ENCODE assay signal across 9 cellular contexts in genomic region chr19:46784262-46785053, GRCh38. TPM values are rescaled to one million over a fixed set of nuclear protein-coding genes. Genes with fewer than 3 reads are reported as not detected.
DNase-seq lines count a peak whose midpoint lies in the region; ATAC-seq and FAIRE-seq lines count a peak whose summit lies in the region.
"Had no signal": no experiment of that assay in that cellular context is flagged by ENCODE, and none has a peak within 500 bp of the region (broad histone marks: within the 10 kb centered on the region; RNA-seq: fewer than 3 reads in every experiment).

No MANE protein-coding gene starts in this region.

- DNase-seq in NCI-H1105 treated with DMSO at 0.1 percent for 48 hours (lab: John Stamatoyannopoulos, UW) (peak; percentile 3), NCI-H1105 (lab: John Stamatoyannopoulos, UW) (no peak), HPDE6-E6E7 (ENCODE audit: extremely low spot score) (peak; percentile 98), RCC 7860 (ENCODE audit: low spot score) (peak; percentile 80), Right ventricle myocardium inferior (ENCODE audit: missing footprints) (peak; percentile 88)
- DNase-seq in activated effector memory CD4-positive, alpha-beta T cell treated with Interleukin-2 at 50 U/mL for 16 hours, result peak; percentile 59

- ATAC-seq in Right ventricle myocardium inferior (peak; percentile 36), HG02973 (IDR thresholded peaks at IDR 0.05; ENCODE audit: unreplicated experiment) (no peak)

- no peaks in the 10 kb centered on the region for H3K27me3 ChIP-seq in rectal smooth muscle tissue (ENCODE audit: control insufficient read depth, insufficient read depth, low read length)

- no peak overlapping the region for H3K27ac ChIP-seq in rectal smooth muscle tissue (ENCODE audit: low read depth, low read length)

- FAIRE-seq in RCC 7860 (lab: Jason Lieb, UNC), result no peak
- FAIRE-seq: A204.1 had no signal

- no peak overlapping the region for H3K9ac ChIP-seq in rectal smooth muscle tissue (ENCODE audit: low read length)

- intact Hi-C loops in Right ventricle myocardium inferior (cut with DNase I), result no loop called here

- H3K4me3 ChIP-seq in rectal smooth muscle tissue (ENCODE audit: low read length), result peak overlapping the region; percentile 58

- H3K4me1 ChIP-seq in rectal smooth muscle tissue (ENCODE audit: control insufficient read depth, insufficient read depth, low read length), result peaks cover 6% of the 10 kb centered on the region

- peaks cover 6% of the 10 kb centered on the region for H3K36me3 ChIP-seq in rectal smooth muscle tissue (ENCODE audit: control insufficient read depth, insufficient read depth, low read length)

RNA-seq across cellular contexts. Expression of gene SLC1A5, which starts 3.9 kb away (rescaled TPM):
- 10.1 TPM for total RNA-seq in Right ventricle myocardium inferior

RNA-seq across cellular contexts. Expression of gene STRN4, which starts 38.2 kb away (rescaled TPM):
- 51.4 TPM for total RNA-seq in Right ventricle myocardium inferior

RNA-seq across cellular contexts. Expression of gene FKRP, which starts 38.6 kb away (rescaled TPM):
- 16.2 TPM for total RNA-seq in Right ventricle myocardium inferior
